Comparison of ENCODE assay signal across 9 cellular contexts in genomic region chr14:99266181-99267178, GRCh38. TPM values are rescaled to one million over a fixed set of nuclear protein-coding genes. Genes with fewer than 3 reads are reported as not detected.
DNase-seq lines count a peak whose midpoint lies in the region; ATAC-seq and TF ChIP-seq lines count a peak whose summit lies in the region.
"Had no signal": no experiment of that assay in that cellular context is flagged by ENCODE, and none has a peak within 500 bp of the region (broad histone marks: within the 10 kb centered on the region; RNA-seq: fewer than 3 reads in every experiment).

No MANE protein-coding gene starts in this region.

- intact Hi-C loops in heart left ventricle (cut with DNase I), result no loop called here
- intact Hi-C loops in aorta (cut with DNase I), result no loop called here

- H3K4me3 ChIP-seq in heart left ventricle, result peak overlapping the region in 1 of 12 donors; percentile 33
- H3K4me3 ChIP-seq in aorta (ENCODE audit: low read length in 2 of 2), result no peak overlapping the region

- WGBS in heart left ventricle, 4 donors, result 17 to 20% (median 18%) methylated on average over 31 of the region's 31 CpGs
- 11 to 13% methylated on average over 31 of the region's 31 CpGs for WGBS in aorta, 2 donors

- H3K36me3 ChIP-seq in heart left ventricle (no peaks in the 10 kb centered on the region), aorta (ENCODE audit: control insufficient read depth in 1 of 2, insufficient read depth in 2 of 2, low read length in 1 of 2) (no peaks in the 10 kb centered on the region)

- ATAC-seq in GM19463 (IDR thresholded peaks at IDR 0.05; ENCODE audit: unreplicated experiment), result peak; percentile 80
- ATAC-seq in SK-N-SH treated with all-trans-retinoic acid at 6 μM for 48 hours, result peak; percentile 93
- ATAC-seq in heart left ventricle, result peak in 3 of 4 donors; percentile 76 to 90 (median 87)
- ATAC-seq in aorta (ENCODE audit: low FRiP score), result peak; percentile 88

- peaks cover 69% of the 10 kb centered on the region for H3K4me1 Mint-ChIP-seq in activated naive CD8-positive, alpha-beta T cell (ENCODE audit: low read depth)

- H3K27me3 ChIP-seq in heart left ventricle (peaks cover 24 to 97% (median 63%) of the 10 kb centered on the region in 9 donors), aorta (ENCODE audit: control insufficient read depth in 1 of 2, insufficient read depth in 2 of 2, low read length in 1 of 2) (no peaks in the 10 kb centered on the region)

- H3K27ac ChIP-seq in heart left ventricle, result peak overlapping the region in 1 of 12 donors; percentile 81
- no peak overlapping the region for H3K27ac ChIP-seq in aorta (ENCODE audit: low read depth in 1 of 2, low read length in 2 of 2)
- H3K27ac ChIP-seq: epithelial cell of prostate had no signal

- no peaks in the 10 kb centered on the region for H3K27me3 Mint-ChIP-seq in activated naive CD8-positive, alpha-beta T cell

- no peak for TF ChIP-seq POLR2A in heart left ventricle (IDR thresholded peaks at IDR 0.05)

- H3K27ac Mint-ChIP-seq in activated naive CD8-positive, alpha-beta T cell, result peak overlapping the region; percentile 99

- TF ChIP-seq CTCF in LNCAP (IDR thresholded peaks at IDR 0.05), result peak; percentile 99
- TF ChIP-seq CTCF in heart left ventricle (IDR thresholded peaks at IDR 0.05), result peak; percentile 89 to 99 (median 96)

- no peaks in the 10 kb centered on the region for H3K9me3 ChIP-seq in heart left ventricle
- H3K9me3 ChIP-seq in aorta (ENCODE audit: control insufficient read depth, low read length), result no peaks in the 10 kb centered on the region

- peaks cover 0 to 25% (median 8%) of the 10 kb centered on the region in 12 donors for H3K4me1 ChIP-seq in heart left ventricle
- peaks cover 0 to under 1% of the 10 kb centered on the region in 2 donors for H3K4me1 ChIP-seq in aorta (ENCODE audit: control insufficient read depth in 1 of 2, insufficient read depth in 2 of 2, low read length in 2 of 2)

- H3K4me3 Mint-ChIP-seq in activated naive CD8-positive, alpha-beta T cell, result peak overlapping the region; percentile 98

- peaks cover 3% of the 10 kb centered on the region for H3K36me3 Mint-ChIP-seq in activated naive CD8-positive, alpha-beta T cell

- H3K9me3 Mint-ChIP-seq in activated naive CD8-positive, alpha-beta T cell (ENCODE audit: low read depth), result no peaks in the 10 kb centered on the region

- peak; percentile 48 for DNase-seq in COLO829 (ENCODE audit: low spot score)
- DNase-seq in heart left ventricle, result peak; percentile 57 to 89 (median 66)
- DNase-seq in putamen (ENCODE audit: low spot score), result peak; percentile 76
- DNase-seq in aorta, result peak; percentile 74 to 91

TF ChIP-seq in SK-N-SH treated with all-trans-retinoic acid at 6 μM for 48 hours, 23 proteins besides CTCF, POLR2A, EP300 and RAD21:
- TF ChIP-seq OSR1 (CRISPR knock-in tag; IDR thresholded peaks at IDR 0.05), result no peak
- TF ChIP-seq PATZ1 (CRISPR knock-in tag; IDR thresholded peaks at IDR 0.05; ENCODE audit: borderline replicate concordance), result no peak
- no peak for TF ChIP-seq CSDC2 (CRISPR knock-in tag; IDR thresholded peaks at IDR 0.05)
- no peak for TF ChIP-seq TCF4 (CRISPR knock-in tag; IDR thresholded peaks at IDR 0.05; ENCODE audit: borderline replicate concordance)
- no peak for TF ChIP-seq GLIS3 (CRISPR knock-in tag; IDR thresholded peaks at IDR 0.05)
- no peak for TF ChIP-seq ZC3H10 (CRISPR knock-in tag; IDR thresholded peaks at IDR 0.05)
- TF ChIP-seq BACH2 (CRISPR knock-in tag; IDR thresholded peaks at IDR 0.05; ENCODE audit: borderline replicate concordance), result no peak
- TF ChIP-seq ZFP30 (CRISPR knock-in tag; IDR thresholded peaks at IDR 0.05), result no peak
- TF ChIP-seq ZFP3 (CRISPR knock-in tag; IDR thresholded peaks at IDR 0.05), result no peak
- TF ChIP-seq CSRNP3 (CRISPR knock-in tag; IDR thresholded peaks at IDR 0.05), result no peak
- TF ChIP-seq ZNF8 (CRISPR knock-in tag; IDR thresholded peaks at IDR 0.05), result no peak
- TF ChIP-seq PPARA (CRISPR knock-in tag; IDR thresholded peaks at IDR 0.05; ENCODE audit: borderline replicate concordance), result no peak
- no peak for TF ChIP-seq RARB (CRISPR knock-in tag; IDR thresholded peaks at IDR 0.05)
- TF ChIP-seq CREB5 (CRISPR knock-in tag; IDR thresholded peaks at IDR 0.05; ENCODE audit: low read depth), result no peak
TF ChIP-seq in SK-N-SH treated with all-trans-retinoic acid at 6 μM for 48 hours: peak in this region for 0.

RNA-seq across cellular contexts. Expression of gene BCL11B, which starts 5.5 kb away (rescaled TPM):
- total RNA-seq in heart left ventricle (1 to 10 TPM in 1 of 9 donors, under 1 TPM in 5, not detected in 3; 0.05 to 2.1 (median 0.21) TPM), aorta (1 to 10 TPM in 1 of 2 donors, under 1 TPM in 1; 0.58 to 1.3 TPM)
- polyA plus RNA-seq in heart left ventricle (under 1 TPM; 0.04 TPM), aorta (under 1 TPM in 1 of 2 donors, not detected in 1; 0.13 TPM)
